19 cellular contexts compared by ENCODE assay signal in the genomic region with DNA sequence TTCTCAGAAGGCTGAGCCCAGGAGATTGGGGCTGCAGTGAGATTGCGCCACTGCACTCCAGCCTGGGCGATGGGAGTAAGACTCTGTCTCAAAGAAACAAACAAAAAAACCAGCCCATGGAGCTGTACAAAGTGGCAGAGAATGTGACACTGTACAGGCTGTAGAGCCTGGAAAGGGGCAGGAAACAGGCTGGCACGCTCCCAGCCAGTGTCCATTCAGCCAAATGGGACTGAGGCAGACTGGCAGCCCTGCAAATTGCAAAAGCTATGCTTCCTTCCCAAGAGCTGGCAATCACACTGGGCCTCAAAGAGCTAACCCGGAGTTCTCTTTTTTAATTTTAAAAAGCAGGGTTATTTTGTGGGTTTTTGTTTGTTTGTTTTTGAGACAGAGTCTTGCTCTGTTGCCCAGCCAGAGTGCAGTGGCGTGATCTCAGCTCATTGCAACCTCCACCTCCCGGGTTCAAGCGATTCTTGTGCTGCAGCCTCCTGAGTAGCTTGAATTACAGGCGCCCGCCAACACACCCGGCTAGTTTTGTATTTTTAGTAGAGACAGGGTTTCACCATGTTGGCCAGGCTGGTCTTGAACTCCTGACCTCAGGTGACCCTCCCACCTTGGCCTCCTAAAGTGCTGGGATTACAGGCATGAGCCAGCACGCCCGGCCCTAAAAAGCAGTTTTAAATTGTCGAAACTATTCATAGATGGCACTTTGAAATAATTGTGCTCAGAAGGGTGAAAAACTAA. TPM values are rescaled to one million over a fixed set of nuclear protein-coding genes. Genes with fewer than 3 reads are reported as not detected.
DNase-seq lines count a peak whose midpoint lies in the region; ATAC-seq and TF ChIP-seq lines count a peak whose summit lies in the region.
"Had no signal": no experiment of that assay in that cellular context is flagged by ENCODE, and none has a peak within 500 bp of the region (broad histone marks: within the 10 kb centered on the region; RNA-seq: fewer than 3 reads in every experiment).

No MANE protein-coding gene starts in this region.

- TF ChIP-seq CTCF in coronary artery (IDR thresholded peaks at IDR 0.05), result no peak

- no peak overlapping the region for H3K4me3 ChIP-seq in coronary artery

- peak overlapping the region; percentile 29 to 60 for H3K27ac ChIP-seq in coronary artery

- ATAC-seq in HG02970 (IDR thresholded peaks at IDR 0.05; ENCODE audit: low FRiP score, unreplicated experiment), result no peak
- ATAC-seq: SK-N-SH treated with all-trans-retinoic acid at 6 μM for 48 hours; stimulated activated effector memory CD8-positive, alpha-beta T cell treated with anti-CD3 and anti-CD28 coated beads, Interleukin-12 subunit alpha, Interleukin-12 subunit beta, amount 100 ng/mL, for 72 hours had no signal

- DNase-seq in G401 (ENCODE audit: low spot score), result peak; percentile 61
- DNase-seq in coronary artery (ENCODE audit: low spot score), result no peak
- peak; percentile 85 to 86 for DNase-seq in hippocampal formation (lab: John Stamatoyannopoulos, UW)
- peak; percentile 73 to 96 (median 82) for DNase-seq in posterior cingulate gyrus
- DNase-seq in DMS53 (lab: John Stamatoyannopoulos, UW), result no peak
- no peak for DNase-seq in NCI-H446 treated with DMSO at 0.1 percent for 48 hours (lab: John Stamatoyannopoulos, UW)
- no peak for DNase-seq in activated CD8-positive, alpha-beta memory T cell treated with anti-CD3 and anti-CD28 coated beads, Interleukin-2, amount 50 U/mL, for 4 hours
- DNase-seq: ACHN; activated CD4-positive, alpha-beta T cell treated with anti-CD3 and anti-CD28 coated beads, Interleukin-2, amount 10 ng/mL, durations not matched to agents 24 days and 14 days; activated naive CD4-positive, alpha-beta T cell treated with anti-CD3 and anti-CD28 coated beads, Interleukin-2, amount 10 ng/mL, durations not matched to agents 7 days and 5 days; CD4-positive, alpha-beta T cell; HFFc6; IMR-90; mesendoderm; NCI-H2029 treated with DMSO at 0.1 percent for 48 hours; NCI-H524 treated with DMSO at 0.1 percent for 48 hours had no signal

- in situ Hi-C loops in G401 (cut with HindIII; ENCODE audit: low sequenced_read_pairs), result no loop called here

- intact Hi-C loops in posterior cingulate gyrus (cut with DNase I), result no loop called here

RNA-seq across cellular contexts. Expression of a gene that starts 42.8 kb away (rescaled TPM):
- total RNA-seq in G401 (2014; rRNA removed; shearing (Covaris generic)), result 7.4 and 11.4 TPM in 2 replicates

RNA-seq across cellular contexts. Expression of a gene that starts 48.5 kb away (rescaled TPM):
- total RNA-seq in G401 (2014; rRNA removed; shearing (Covaris generic)), result 0.20 and 0.37 TPM in 2 replicates

Comparison
In these comparisons a context has a peak if more than half of its experiments do, and no peak if none do; other contexts are left out.
1. DNase-seq: peak in G401 (single experiment), hippocampal formation (2 of 2) and posterior cingulate gyrus (10 of 10); none in coronary artery (single experiment), DMS53 (single experiment), NCI-H446 treated with DMSO at 0.1 percent for 48 hours (single experiment) and activated CD8-positive, alpha-beta memory T cell treated with anti-CD3 and anti-CD28 coated beads, Interleukin-2, amount 50 U/mL, for 4 hours (single experiment).